Comparison of ENCODE assay signal across 1 cellular context in the genomic region with DNA sequence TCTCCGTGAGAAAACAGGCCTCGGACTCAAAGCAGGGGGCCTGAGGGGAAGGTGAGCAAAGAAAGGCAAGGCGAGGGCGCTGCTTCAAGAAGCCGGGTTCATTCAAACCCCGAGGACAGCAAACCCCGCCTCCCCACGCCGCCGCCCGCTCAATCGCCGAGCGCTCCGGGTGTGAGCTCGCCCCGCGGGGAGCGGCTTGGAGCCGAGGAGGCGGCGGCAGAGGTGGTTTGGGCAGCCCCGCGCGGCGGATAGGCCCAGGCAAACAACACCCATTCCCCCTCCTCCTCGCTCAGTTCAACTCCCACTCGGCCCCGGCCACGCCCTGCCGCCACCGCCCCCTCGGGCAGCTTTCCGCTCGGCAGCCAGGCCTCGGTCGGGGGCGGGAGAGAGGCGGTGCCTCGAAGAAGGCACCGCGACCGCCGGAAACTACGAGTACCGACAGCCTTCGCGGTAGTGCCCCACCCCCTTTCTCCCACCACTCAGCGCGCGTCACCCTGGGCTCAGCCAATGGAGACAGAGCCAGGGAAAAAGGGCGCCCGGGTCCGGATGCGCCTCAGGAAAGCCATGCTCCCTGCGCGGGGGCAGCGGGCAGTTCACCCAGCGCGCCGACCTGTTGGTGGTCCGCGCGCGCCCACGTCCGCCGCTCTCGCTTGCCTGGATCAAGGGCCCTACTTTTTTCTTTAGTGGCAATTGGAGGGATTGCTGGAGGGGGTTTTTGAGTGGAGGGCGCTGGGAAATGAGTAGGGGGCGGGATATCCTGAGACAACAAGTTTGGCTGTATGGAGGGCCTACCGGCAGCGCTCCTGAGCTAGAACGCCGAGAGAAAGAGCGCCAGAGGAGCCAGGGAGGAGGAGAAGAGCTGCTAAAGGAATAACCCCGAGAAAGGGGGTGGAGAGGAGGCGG.
TF ChIP-seq lines count a peak whose summit lies in the region.

No MANE protein-coding gene starts in this region.

TF ChIP-seq in K562, 482 proteins besides CTCF, POLR2A, EP300 and RAD21 (continued from another document and continues in another):
- TF ChIP-seq, protein P1, sequence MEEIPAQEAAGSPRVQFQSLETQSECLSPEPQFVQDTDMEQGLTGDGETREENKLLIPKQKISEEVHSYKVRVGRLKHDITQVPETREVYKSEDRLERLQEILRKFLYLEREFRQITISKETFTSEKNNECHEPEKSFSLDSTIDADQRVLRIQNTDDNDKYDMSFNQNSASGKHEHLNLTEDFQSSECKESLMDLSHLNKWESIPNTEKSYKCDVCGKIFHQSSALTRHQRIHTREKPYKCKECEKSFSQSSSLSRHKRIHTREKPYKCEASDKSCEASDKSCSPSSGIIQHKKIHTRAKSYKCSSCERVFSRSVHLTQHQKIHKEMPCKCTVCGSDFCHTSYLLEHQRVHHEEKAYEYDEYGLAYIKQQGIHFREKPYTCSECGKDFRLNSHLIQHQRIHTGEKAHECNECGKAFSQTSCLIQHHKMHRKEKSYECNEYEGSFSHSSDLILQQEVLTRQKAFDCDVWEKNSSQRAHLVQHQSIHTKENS (CRISPR knock-in tag; IDR thresholded peaks at IDR 0.05), result no peak
- no peak for TF ChIP-seq U2AF1 (optimal IDR thresholded peaks at IDR 0.05; ENCODE audit: low read depth, low read length)
- no peak for TF ChIP-seq CBX5 (IDR thresholded peaks at IDR 0.05; ENCODE audit: borderline replicate concordance, low read depth)
- TF ChIP-seq ESRRA (IDR thresholded peaks at IDR 0.05; ENCODE audit: borderline replicate concordance, low read depth), result no peak; the same call in 1 of the 2 replicates
- TF ChIP-seq, protein P2, sequence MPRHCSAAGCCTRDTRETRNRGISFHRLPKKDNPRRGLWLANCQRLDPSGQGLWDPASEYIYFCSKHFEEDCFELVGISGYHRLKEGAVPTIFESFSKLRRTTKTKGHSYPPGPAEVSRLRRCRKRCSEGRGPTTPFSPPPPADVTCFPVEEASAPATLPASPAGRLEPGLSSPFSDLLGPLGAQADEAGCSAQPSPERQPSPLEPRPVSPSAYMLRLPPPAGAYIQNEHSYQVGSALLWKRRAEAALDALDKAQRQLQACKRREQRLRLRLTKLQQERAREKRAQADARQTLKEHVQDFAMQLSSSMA (CRISPR knock-in tag; IDR thresholded peaks at IDR 0.05), result no peak
- no peak for TF ChIP-seq RBM34 (IDR thresholded peaks at IDR 0.05; ENCODE audit: borderline replicate concordance, insufficient read depth, low read length)
- TF ChIP-seq XRCC3 (IDR thresholded peaks at IDR 0.05), result no peak
- TF ChIP-seq TCFL5 (CRISPR knock-in tag; conservative IDR thresholded peaks at IDR 0.05), result no peak
- TF ChIP-seq POLR3G (IDR thresholded peaks at IDR 0.05; ENCODE audit: extremely low read depth, insufficient read length, insufficient replicate concordance), result no peak
- TF ChIP-seq, protein P3, sequence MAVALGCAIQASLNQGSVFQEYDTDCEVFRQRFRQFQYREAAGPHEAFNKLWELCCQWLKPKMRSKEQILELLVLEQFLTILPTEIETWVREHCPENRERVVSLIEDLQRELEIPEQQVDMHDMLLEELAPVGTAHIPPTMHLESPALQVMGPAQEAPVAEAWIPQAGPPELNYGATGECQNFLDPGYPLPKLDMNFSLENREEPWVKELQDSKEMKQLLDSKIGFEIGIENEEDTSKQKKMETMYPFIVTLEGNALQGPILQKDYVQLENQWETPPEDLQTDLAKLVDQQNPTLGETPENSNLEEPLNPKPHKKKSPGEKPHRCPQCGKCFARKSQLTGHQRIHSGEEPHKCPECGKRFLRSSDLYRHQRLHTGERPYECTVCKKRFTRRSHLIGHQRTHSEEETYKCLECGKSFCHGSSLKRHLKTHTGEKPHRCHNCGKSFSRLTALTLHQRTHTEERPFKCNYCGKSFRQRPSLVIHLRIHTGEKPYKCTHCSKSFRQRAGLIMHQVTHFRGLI (CRISPR knock-in tag; IDR thresholded peaks at IDR 0.05), result no peak
- no peak for TF ChIP-seq PYGO2 (tag; IDR thresholded peaks at IDR 0.05)
- no peak for TF ChIP-seq SAFB2 (IDR thresholded peaks at IDR 0.05; ENCODE audit: borderline replicate concordance, low read depth, low read length, severe bottlenecking)
- TF ChIP-seq, protein P4, sequence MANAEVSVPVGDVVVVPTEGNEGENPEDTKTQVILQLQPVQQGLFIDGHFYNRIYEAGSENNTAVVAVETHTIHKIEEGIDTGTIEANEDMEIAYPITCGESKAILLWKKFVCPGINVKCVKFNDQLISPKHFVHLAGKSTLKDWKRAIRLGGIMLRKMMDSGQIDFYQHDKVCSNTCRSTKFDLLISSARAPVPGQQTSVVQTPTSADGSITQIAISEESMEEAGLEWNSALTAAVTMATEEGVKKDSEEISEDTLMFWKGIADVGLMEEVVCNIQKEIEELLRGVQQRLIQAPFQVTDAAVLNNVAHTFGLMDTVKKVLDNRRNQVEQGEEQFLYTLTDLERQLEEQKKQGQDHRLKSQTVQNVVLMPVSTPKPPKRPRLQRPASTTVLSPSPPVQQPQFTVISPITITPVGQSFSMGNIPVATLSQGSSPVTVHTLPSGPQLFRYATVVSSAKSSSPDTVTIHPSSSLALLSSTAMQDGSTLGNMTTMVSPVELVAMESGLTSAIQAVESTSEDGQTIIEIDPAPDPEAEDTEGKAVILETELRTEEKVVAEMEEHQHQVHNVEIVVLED (CRISPR knock-in tag; IDR thresholded peaks at IDR 0.05), result no peak
- TF ChIP-seq, protein P5, sequence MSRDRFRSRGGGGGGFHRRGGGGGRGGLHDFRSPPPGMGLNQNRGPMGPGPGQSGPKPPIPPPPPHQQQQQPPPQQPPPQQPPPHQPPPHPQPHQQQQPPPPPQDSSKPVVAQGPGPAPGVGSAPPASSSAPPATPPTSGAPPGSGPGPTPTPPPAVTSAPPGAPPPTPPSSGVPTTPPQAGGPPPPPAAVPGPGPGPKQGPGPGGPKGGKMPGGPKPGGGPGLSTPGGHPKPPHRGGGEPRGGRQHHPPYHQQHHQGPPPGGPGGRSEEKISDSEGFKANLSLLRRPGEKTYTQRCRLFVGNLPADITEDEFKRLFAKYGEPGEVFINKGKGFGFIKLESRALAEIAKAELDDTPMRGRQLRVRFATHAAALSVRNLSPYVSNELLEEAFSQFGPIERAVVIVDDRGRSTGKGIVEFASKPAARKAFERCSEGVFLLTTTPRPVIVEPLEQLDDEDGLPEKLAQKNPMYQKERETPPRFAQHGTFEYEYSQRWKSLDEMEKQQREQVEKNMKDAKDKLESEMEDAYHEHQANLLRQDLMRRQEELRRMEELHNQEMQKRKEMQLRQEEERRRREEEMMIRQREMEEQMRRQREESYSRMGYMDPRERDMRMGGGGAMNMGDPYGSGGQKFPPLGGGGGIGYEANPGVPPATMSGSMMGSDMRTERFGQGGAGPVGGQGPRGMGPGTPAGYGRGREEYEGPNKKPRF (IDR thresholded peaks at IDR 0.05; ENCODE audit: low read depth, low read length), result no peak
- peak; percentile 94 for TF ChIP-seq HMGN3 (IDR thresholded peaks at IDR 0.05; ENCODE audit: borderline replicate concordance, extremely low read depth, insufficient read length, low read depth, low read length)
- TF ChIP-seq, protein P6, sequence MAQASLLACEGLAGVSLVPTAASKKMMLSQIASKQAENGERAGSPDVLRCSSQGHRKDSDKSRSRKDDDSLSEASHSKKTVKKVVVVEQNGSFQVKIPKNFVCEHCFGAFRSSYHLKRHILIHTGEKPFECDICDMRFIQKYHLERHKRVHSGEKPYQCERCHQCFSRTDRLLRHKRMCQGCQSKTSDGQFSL (CRISPR knock-in tag; IDR thresholded peaks at IDR 0.05), result 0 out of 2 replicates have a peak, but pooled peaks have one; percentile 33
- TF ChIP-seq, protein P6 (tag; IDR thresholded peaks at IDR 0.05), result no peak
- TF ChIP-seq RNF2 (IDR thresholded peaks at IDR 0.05), result 0 out of 2 replicates have a peak, but pooled peaks have one; percentile 37
- TF ChIP-seq, protein P7, sequence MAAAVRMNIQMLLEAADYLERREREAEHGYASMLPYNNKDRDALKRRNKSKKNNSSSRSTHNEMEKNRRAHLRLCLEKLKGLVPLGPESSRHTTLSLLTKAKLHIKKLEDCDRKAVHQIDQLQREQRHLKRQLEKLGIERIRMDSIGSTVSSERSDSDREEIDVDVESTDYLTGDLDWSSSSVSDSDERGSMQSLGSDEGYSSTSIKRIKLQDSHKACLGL (CRISPR knock-in tag; IDR thresholded peaks at IDR 0.05; ENCODE audit: borderline replicate concordance, poor library complexity, severe bottlenecking), result peak; percentile 73
- no peak for TF ChIP-seq KLF6 (CRISPR knock-in tag; IDR thresholded peaks at IDR 0.05; ENCODE audit: borderline replicate concordance)
- TF ChIP-seq, protein P8, sequence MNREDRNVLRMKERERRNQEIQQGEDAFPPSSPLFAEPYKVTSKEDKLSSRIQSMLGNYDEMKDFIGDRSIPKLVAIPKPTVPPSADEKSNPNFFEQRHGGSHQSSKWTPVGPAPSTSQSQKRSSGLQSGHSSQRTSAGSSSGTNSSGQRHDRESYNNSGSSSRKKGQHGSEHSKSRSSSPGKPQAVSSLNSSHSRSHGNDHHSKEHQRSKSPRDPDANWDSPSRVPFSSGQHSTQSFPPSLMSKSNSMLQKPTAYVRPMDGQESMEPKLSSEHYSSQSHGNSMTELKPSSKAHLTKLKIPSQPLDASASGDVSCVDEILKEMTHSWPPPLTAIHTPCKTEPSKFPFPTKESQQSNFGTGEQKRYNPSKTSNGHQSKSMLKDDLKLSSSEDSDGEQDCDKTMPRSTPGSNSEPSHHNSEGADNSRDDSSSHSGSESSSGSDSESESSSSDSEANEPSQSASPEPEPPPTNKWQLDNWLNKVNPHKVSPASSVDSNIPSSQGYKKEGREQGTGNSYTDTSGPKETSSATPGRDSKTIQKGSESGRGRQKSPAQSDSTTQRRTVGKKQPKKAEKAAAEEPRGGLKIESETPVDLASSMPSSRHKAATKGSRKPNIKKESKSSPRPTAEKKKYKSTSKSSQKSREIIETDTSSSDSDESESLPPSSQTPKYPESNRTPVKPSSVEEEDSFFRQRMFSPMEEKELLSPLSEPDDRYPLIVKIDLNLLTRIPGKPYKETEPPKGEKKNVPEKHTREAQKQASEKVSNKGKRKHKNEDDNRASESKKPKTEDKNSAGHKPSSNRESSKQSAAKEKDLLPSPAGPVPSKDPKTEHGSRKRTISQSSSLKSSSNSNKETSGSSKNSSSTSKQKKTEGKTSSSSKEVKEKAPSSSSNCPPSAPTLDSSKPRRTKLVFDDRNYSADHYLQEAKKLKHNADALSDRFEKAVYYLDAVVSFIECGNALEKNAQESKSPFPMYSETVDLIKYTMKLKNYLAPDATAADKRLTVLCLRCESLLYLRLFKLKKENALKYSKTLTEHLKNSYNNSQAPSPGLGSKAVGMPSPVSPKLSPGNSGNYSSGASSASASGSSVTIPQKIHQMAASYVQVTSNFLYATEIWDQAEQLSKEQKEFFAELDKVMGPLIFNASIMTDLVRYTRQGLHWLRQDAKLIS (CRISPR knock-in tag; IDR thresholded peaks at IDR 0.05), result peak; percentile 50; the same call in 1 of the 2 replicates
- no peak for TF ChIP-seq RBM25 (IDR thresholded peaks at IDR 0.05; ENCODE audit: low read depth, low read length, severe bottlenecking)
- no peak for TF ChIP-seq ZNF184 (CRISPR knock-in tag; IDR thresholded peaks at IDR 0.05)
- TF ChIP-seq ETV1 (tag; conservative IDR thresholded peaks at IDR 0.05; ENCODE audit: low read depth), result no peak; the same call in 1 of the 2 replicates
- no peak for TF ChIP-seq ZNF282 (CRISPR knock-in tag; IDR thresholded peaks at IDR 0.05)
- no peak for TF ChIP-seq RFX1 (IDR thresholded peaks at IDR 0.05)
- TF ChIP-seq, protein P9, sequence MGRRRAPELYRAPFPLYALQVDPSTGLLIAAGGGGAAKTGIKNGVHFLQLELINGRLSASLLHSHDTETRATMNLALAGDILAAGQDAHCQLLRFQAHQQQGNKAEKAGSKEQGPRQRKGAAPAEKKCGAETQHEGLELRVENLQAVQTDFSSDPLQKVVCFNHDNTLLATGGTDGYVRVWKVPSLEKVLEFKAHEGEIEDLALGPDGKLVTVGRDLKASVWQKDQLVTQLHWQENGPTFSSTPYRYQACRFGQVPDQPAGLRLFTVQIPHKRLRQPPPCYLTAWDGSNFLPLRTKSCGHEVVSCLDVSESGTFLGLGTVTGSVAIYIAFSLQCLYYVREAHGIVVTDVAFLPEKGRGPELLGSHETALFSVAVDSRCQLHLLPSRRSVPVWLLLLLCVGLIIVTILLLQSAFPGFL (CRISPR knock-in tag; IDR thresholded peaks at IDR 0.05), result no peak; the same call in 1 of the 2 replicates
- no peak; the same call in 1 of the 2 replicates for TF ChIP-seq ZNF175 (CRISPR knock-in tag; IDR thresholded peaks at IDR 0.05; ENCODE audit: low read depth)
- TF ChIP-seq, protein P10, sequence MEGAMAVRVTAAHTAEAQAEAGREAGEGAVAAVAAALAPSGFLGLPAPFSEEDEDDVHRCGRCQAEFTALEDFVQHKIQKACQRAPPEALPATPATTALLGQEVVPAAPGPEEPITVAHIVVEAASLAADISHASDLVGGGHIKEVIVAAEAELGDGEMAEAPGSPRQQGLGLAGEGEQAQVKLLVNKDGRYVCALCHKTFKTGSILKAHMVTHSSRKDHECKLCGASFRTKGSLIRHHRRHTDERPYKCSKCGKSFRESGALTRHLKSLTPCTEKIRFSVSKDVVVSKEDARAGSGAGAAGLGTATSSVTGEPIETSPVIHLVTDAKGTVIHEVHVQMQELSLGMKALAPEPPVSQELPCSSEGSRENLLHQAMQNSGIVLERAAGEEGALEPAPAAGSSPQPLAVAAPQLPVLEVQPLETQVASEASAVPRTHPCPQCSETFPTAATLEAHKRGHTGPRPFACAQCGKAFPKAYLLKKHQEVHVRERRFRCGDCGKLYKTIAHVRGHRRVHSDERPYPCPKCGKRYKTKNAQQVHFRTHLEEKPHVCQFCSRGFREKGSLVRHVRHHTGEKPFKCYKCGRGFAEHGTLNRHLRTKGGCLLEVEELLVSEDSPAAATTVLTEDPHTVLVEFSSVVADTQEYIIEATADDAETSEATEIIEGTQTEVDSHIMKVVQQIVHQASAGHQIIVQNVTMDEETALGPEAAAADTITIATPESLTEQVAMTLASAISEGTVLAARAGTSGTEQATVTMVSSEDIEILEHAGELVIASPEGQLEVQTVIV (CRISPR knock-in tag; IDR thresholded peaks at IDR 0.05; ENCODE audit: borderline replicate concordance), result no peak
- TF ChIP-seq, protein P11, sequence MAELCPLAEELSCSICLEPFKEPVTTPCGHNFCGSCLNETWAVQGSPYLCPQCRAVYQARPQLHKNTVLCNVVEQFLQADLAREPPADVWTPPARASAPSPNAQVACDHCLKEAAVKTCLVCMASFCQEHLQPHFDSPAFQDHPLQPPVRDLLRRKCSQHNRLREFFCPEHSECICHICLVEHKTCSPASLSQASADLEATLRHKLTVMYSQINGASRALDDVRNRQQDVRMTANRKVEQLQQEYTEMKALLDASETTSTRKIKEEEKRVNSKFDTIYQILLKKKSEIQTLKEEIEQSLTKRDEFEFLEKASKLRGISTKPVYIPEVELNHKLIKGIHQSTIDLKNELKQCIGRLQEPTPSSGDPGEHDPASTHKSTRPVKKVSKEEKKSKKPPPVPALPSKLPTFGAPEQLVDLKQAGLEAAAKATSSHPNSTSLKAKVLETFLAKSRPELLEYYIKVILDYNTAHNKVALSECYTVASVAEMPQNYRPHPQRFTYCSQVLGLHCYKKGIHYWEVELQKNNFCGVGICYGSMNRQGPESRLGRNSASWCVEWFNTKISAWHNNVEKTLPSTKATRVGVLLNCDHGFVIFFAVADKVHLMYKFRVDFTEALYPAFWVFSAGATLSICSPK (IDR thresholded peaks at IDR 0.05; ENCODE audit: borderline replicate concordance), result no peak
- peak; percentile 23 for TF ChIP-seq FOS (IDR thresholded peaks at IDR 0.05; ENCODE audit: extremely low read depth, insufficient read length)
